Comparison of ENCODE assay signal across 8 cellular contexts in the genomic region with DNA sequence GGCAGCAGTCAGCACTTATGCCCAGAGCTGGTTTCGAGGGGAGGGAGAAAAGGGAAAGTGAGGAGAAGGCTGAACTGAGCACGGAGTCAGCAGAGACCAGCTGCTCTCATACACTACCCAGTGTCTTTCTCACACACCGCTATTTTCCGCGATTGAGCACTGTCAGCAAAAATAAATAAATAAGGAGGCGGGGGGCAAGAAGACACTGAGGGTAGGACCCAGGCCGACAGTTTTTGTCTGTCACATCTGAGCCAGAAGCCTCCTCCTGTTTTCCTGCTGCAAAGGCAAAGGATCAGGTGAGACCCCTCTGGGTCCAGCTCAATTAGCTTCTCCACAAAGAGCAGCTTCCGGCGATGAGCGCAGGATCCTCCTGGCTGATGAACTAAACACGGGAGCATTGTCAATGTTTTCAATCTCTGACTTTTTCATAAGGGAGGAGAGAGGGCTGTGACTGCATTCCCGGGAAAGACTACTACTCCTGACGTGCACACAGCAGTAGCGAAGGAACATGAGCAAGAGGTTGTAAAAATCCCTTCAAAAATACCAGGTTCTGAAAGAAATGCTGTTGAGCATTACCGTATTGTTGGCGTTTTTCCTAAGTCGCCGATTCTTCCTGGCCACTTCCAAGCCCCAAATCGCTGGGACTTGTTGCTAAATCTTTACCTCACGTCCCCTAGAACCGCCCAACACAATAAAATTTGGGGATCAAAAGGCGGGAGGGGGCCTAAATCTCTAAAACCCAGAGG. TPM values are rescaled to one million over a fixed set of nuclear protein-coding genes. Genes with fewer than 3 reads are reported as not detected.
DNase-seq lines count a peak whose midpoint lies in the region; ATAC-seq and TF ChIP-seq lines count a peak whose summit lies in the region.

No MANE protein-coding gene starts in this region.

- peak overlapping the region; percentile 54 for H3K4me3 ChIP-seq in upper lobe of right lung

- peaks cover 80% of the 10 kb centered on the region for H3K27me3 ChIP-seq in upper lobe of right lung

- no peaks in the 10 kb centered on the region for H3K9me3 Mint-ChIP-seq in activated CD8-positive, alpha-beta memory T cell treated with anti-CD3 and anti-CD28 coated beads, Interleukin-2, amount 10 ng/mL, durations not matched to agents 7 days and 5 days (ENCODE audit: low read depth)
- no peaks in the 10 kb centered on the region for H3K9me3 Mint-ChIP-seq in memory B cell

- CTCF ChIA-PET in activated CD8-positive, alpha-beta memory T cell treated with anti-CD3 and anti-CD28 coated beads, Interleukin-2, amount 10 ng/mL, durations not matched to agents 7 days and 5 days (lab: Charles Lee), result no interaction called here

- H3K27ac ChIP-seq in upper lobe of right lung, result no peak overlapping the region

- no peaks in the 10 kb centered on the region for H3K9me3 ChIP-seq in upper lobe of right lung

- H3K36me3 ChIP-seq in upper lobe of right lung, result no peaks in the 10 kb centered on the region

- H3K27ac Mint-ChIP-seq in activated CD8-positive, alpha-beta memory T cell treated with anti-CD3 and anti-CD28 coated beads, Interleukin-2, amount 10 ng/mL, durations not matched to agents 7 days and 5 days, result no peak overlapping the region
- H3K27ac Mint-ChIP-seq in memory B cell, result no peak overlapping the region

- no peaks in the 10 kb centered on the region for H3K36me3 Mint-ChIP-seq in activated CD8-positive, alpha-beta memory T cell treated with anti-CD3 and anti-CD28 coated beads, Interleukin-2, amount 10 ng/mL, durations not matched to agents 7 days and 5 days
- no peaks in the 10 kb centered on the region for H3K36me3 Mint-ChIP-seq in memory B cell

- TF ChIP-seq CTCF in upper lobe of right lung (IDR thresholded peaks at IDR 0.05), result no peak

- peak overlapping the region; percentile 53 for H3K4me3 Mint-ChIP-seq in activated CD8-positive, alpha-beta memory T cell treated with anti-CD3 and anti-CD28 coated beads, Interleukin-2, amount 10 ng/mL, durations not matched to agents 7 days and 5 days
- peak overlapping the region; percentile 47 for H3K4me3 Mint-ChIP-seq in memory B cell

- peaks cover 16% of the 10 kb centered on the region for H3K4me1 ChIP-seq in upper lobe of right lung

- H3K4me1 Mint-ChIP-seq in activated CD8-positive, alpha-beta memory T cell treated with anti-CD3 and anti-CD28 coated beads, Interleukin-2, amount 10 ng/mL, durations not matched to agents 7 days and 5 days, result peaks cover 20% of the 10 kb centered on the region
- H3K4me1 Mint-ChIP-seq in memory B cell, result peaks cover 15% of the 10 kb centered on the region

- no peak for DNase-seq in activated CD8-positive, alpha-beta memory T cell treated with anti-CD3 and anti-CD28 coated beads, Interleukin-2, amount 10 ng/mL, durations not matched to agents 7 days and 5 days
- no peak for DNase-seq in activated CD8-positive, alpha-beta memory T cell treated with anti-CD3 and anti-CD28 coated beads, Interleukin-2, amount 50 U/mL, for 48 hours
- DNase-seq in NCI-H69 (lab: John Stamatoyannopoulos, UW), result peak; percentile 89
- DNase-seq in cerebellum (ENCODE audit: low spot score), result peak; percentile 44
- DNase-seq in memory B cell (ENCODE audit: low spot score in 2 of 2), result peak in 1 of 2 donors; percentile 12
- DNase-seq in upper lobe of right lung, result no peak
- DNase-seq in NCI-H187 treated with DMSO at 0.1 percent for 48 hours (lab: John Stamatoyannopoulos, UW), result no peak

- intact Hi-C loops in upper lobe of right lung (cut with DNase I), result no loop called here

- H3K27me3 Mint-ChIP-seq in activated CD8-positive, alpha-beta memory T cell treated with anti-CD3 and anti-CD28 coated beads, Interleukin-2, amount 10 ng/mL, durations not matched to agents 7 days and 5 days, result peaks cover 62% of the 10 kb centered on the region
- peaks cover 20% of the 10 kb centered on the region for H3K27me3 Mint-ChIP-seq in memory B cell

- ATAC-seq in activated CD8-positive, alpha-beta memory T cell treated with anti-CD3 and anti-CD28 coated beads, Interleukin-2, amount 10 ng/mL, durations not matched to agents 7 days and 5 days, result no peak
- ATAC-seq in memory B cell (ENCODE audit: low read depth), result no peak
- no peak for ATAC-seq in upper lobe of right lung
- no peak for ATAC-seq in GM21528 (IDR thresholded peaks at IDR 0.05; ENCODE audit: low FRiP score, unreplicated experiment)

RNA-seq across cellular contexts. Expression of a gene that starts 1.2 kb away (rescaled TPM):
- total RNA-seq in activated CD8-positive, alpha-beta memory T cell treated with anti-CD3 and anti-CD28 coated beads, Interleukin-2, amount 10 ng/mL, durations not matched to agents 7 days and 5 days, result under 1 TPM; 0.12 to 0.21 TPM
- total RNA-seq in cerebellum, result 27.9 TPM
- 1.2 TPM for total RNA-seq in upper lobe of right lung

Comparison
In these comparisons a context has a peak if more than half of its experiments do, and no peak if none do; other contexts are left out.
1. DNase-seq: peak in NCI-H69 (single experiment) and cerebellum (single experiment); none in activated CD8-positive, alpha-beta memory T cell treated with anti-CD3 and anti-CD28 coated beads, Interleukin-2, amount 10 ng/mL, durations not matched to agents 7 days and 5 days (single experiment), activated CD8-positive, alpha-beta memory T cell treated with anti-CD3 and anti-CD28 coated beads, Interleukin-2, amount 50 U/mL, for 48 hours (single experiment), upper lobe of right lung (single experiment) and NCI-H187 treated with DMSO at 0.1 percent for 48 hours (single experiment).
2. RNA of a gene that starts 1.2 kb away (total RNA-seq): 27.9 TPM in cerebellum (single experiment); 1.2 TPM in upper lobe of right lung (single experiment) and 0.12 to 0.21 TPM in activated CD8-positive, alpha-beta memory T cell treated with anti-CD3 and anti-CD28 coated beads, Interleukin-2, amount 10 ng/mL, durations not matched to agents 7 days and 5 days; every median in the first group is over 10 times any median in the second.